ENCODE assay signal across 25 cellular contexts in the genomic region with DNA sequence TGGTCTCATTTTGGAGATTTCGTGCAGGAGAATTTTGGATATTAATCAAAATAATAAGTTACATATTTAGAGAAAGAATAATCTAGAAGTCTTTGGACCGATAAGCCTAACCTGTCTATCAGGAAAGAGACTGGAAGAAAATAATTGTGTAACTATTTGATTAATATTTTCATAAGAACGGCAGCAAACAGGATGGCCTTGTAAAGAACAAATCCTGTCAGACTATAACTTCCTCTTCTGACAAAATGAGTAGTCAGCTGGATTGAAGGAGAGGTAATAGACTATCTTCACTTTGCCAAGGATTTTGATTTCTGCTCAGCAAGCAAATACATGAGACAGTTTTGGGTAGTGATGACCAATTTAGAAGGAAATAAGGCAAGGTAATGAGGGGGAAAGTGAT. TPM values are rescaled to one million over a fixed set of nuclear protein-coding genes. Genes with fewer than 3 reads are reported as not detected.
DNase-seq lines count a peak whose midpoint lies in the region; ATAC-seq and TF ChIP-seq lines count a peak whose summit lies in the region.
"Had no signal": no experiment of that assay in that cellular context is flagged by ENCODE, and none has a peak within 500 bp of the region (broad histone marks: within the 10 kb centered on the region; RNA-seq: fewer than 3 reads in every experiment).

No MANE protein-coding gene starts in this region.

- no peak for TF ChIP-seq CTCF in LNCaP clone FGC (IDR thresholded peaks at IDR 0.05; ENCODE audit: control insufficient read depth, extremely low read depth, insufficient read depth)
- no peak for TF ChIP-seq CTCF in VCaP (conservative IDR thresholded peaks at IDR 0.05)
- no peak for TF ChIP-seq CTCF in tibial artery (IDR thresholded peaks at IDR 0.05)
- TF ChIP-seq CTCF in mammary epithelial cell (conservative IDR thresholded peaks at IDR 0.05 in 1 of 2, IDR thresholded peaks at IDR 0.05 in 1 of 2; ENCODE audit: extremely low read depth in 1 of 2, insufficient read depth in 1 of 2, low read depth in 1 of 2, low read length in 2 of 2): no peak
- TF ChIP-seq CTCF in body of pancreas (IDR thresholded peaks at IDR 0.05): no peak

- H3K36me3 ChIP-seq in tibial artery (no peaks in the 10 kb centered on the region), mammary epithelial cell (ENCODE audit: insufficient read depth, low read length) (no peaks in the 10 kb centered on the region), body of pancreas (replicated peaks in 1 of 2; ENCODE audit: insufficient read depth in 1 of 2, low read depth in 2 of 2) (no peaks in the 10 kb centered on the region)
- H3K36me3 ChIP-seq: BE2C, BLaER1 had no signal

- ATAC-seq in body of pancreas: no peak
- ATAC-seq: CD8-positive, alpha-beta T cell; GM12878 had no signal

- CTCF ChIA-PET in mammary epithelial cell (lab: Charles Lee; ENCODE audit: low non-redundant PET): no interaction called here

- dilution Hi-C loops in mammary epithelial cell (cut with HindIII; ENCODE audit: low sequenced_read_pairs): no loop called here

- no peak overlapping the region for H2AFZ ChIP-seq in mammary epithelial cell (ENCODE audit: low read depth, low read length)

- peaks cover 0 to 78% (median 28%) of the 10 kb centered on the region in 4 donors for H3K4me1 ChIP-seq in tibial artery
- H3K4me1 ChIP-seq in mammary epithelial cell (ENCODE audit: insufficient read depth, low read length): no peaks in the 10 kb centered on the region
- peaks cover 6% of the 10 kb centered on the region for H3K4me1 ChIP-seq in body of pancreas
- H3K4me1 ChIP-seq: BE2C had no signal

- H3K9ac ChIP-seq in mammary epithelial cell (ENCODE audit: insufficient read depth, low read length): no peak overlapping the region
- H3K9ac ChIP-seq: BLaER1 had no signal

- H3K9me3 ChIP-seq in tibial artery (no peaks in the 10 kb centered on the region), mammary epithelial cell (replicated peaks; ENCODE audit: insufficient read depth, low read length) (no peaks in the 10 kb centered on the region), body of pancreas (no peaks in the 10 kb centered on the region)
- H3K9me3 ChIP-seq: BE2C, BLaER1 had no signal

- H3K27me3 ChIP-seq in tibial artery (no peaks in the 10 kb centered on the region), mammary epithelial cell (ENCODE audit: insufficient read depth, low read length) (no peaks in the 10 kb centered on the region), body of pancreas (no peaks in the 10 kb centered on the region)
- H3K27me3 ChIP-seq: BLaER1 had no signal

- 49% methylated on average over 3 of the region's 3 CpGs for WGBS in mammary epithelial cell (ENCODE audit: low coverage, missing lambda C conversion rate)
- WGBS in body of pancreas, 2 donors: 11 to 14% methylated on average over 3 of the region's 3 CpGs

- H3K4me2 ChIP-seq in mammary epithelial cell (ENCODE audit: insufficient read depth, low read depth, low read length): no peak overlapping the region
- H3K4me2 ChIP-seq: BLaER1 had no signal

- H3K27ac ChIP-seq in VCaP (peak overlapping the region; percentile 54; the same call in 1 of the 2 replicates), tibial artery (peak overlapping the region; percentile 83 to 88), mammary epithelial cell (ENCODE audit: insufficient read depth, low read depth, low read length) (no peak overlapping the region), body of pancreas (no peak overlapping the region)
- H3K27ac ChIP-seq: BLaER1 had no signal

- DNase-seq in LNCaP clone FGC (ENCODE audit: low read depth) (peak; percentile 52), tibial artery (no peak), mammary epithelial cell (no peak), body of pancreas (no peak)
- DNase-seq in activated CD4-positive, alpha-beta T cell treated with anti-CD3 and anti-CD28 coated beads for 1 hour: no peak
- DNase-seq: 8988T; ACHN; BE2C; C1 segment of cervical spinal cord; CD4-positive, alpha-beta T cell; CD8-positive, alpha-beta T cell; DMS 273 treated with DMSO at 0.1 percent for 48 hours; DMS153; DMS53; DMS79; DND-41; EL; GDM1 had no signal

- TF ChIP-seq POLR2A in body of pancreas (IDR thresholded peaks at IDR 0.05): no peak

- no peaks in the 10 kb centered on the region for H4K20me1 ChIP-seq in mammary epithelial cell (ENCODE audit: insufficient read depth, low read length)
- H4K20me1 ChIP-seq: BLaER1 had no signal

- BruUV-seq in mammary epithelial cell (replicated peaks; lab: Mats Ljungman, UMichigan): no TSS peak

- intact Hi-C loops in tibial artery (cut with DNase I; ENCODE audit: low total_unique reads) (no loop called here), mammary epithelial cell (cut with micrococcal nuclease) (no loop called here), body of pancreas (cut with DNase I) (no loop called here)

- no peak overlapping the region for H3K4me3 ChIP-seq in LNCaP clone FGC (ENCODE audit: low read depth, low read length)
- no peak overlapping the region for H3K4me3 ChIP-seq in tibial artery
- H3K4me3 ChIP-seq in mammary epithelial cell (replicated peaks in 1 of 3; ENCODE audit: insufficient read depth in 1 of 3, low read depth in 2 of 3, low read length in 3 of 3): no peak overlapping the region
- H3K4me3 ChIP-seq in body of pancreas: no peak overlapping the region
- H3K4me3 ChIP-seq: BLaER1, GM12878 had no signal

- H3K79me2 ChIP-seq in mammary epithelial cell (ENCODE audit: insufficient read depth, low read length): no peaks in the 10 kb centered on the region

- in situ Hi-C loops in mammary epithelial cell (cut with MboI; ENCODE audit: low sequenced_read_pairs in 2 of 2): no loop called here

RNA-seq across cellular contexts. Expression of gene RYR2, which starts 12.7 kb away (rescaled TPM):
- total RNA-seq in mammary epithelial cell (not detected), body of pancreas (10 to 100 TPM; 14.2 to 17.1 TPM)
- polyA plus RNA-seq in mammary epithelial cell: 0.23 TPM
- 0.10 TPM for polyA minus RNA-seq in mammary epithelial cell
- total RNA-seq: CD4-positive, alpha-beta T cell; CD8-positive, alpha-beta T cell; G401; GM12878 had no signal
- polyA plus RNA-seq: AG04450 had no signal

RNA-seq across cellular contexts. Expression of gene MT1HL1, which starts 25.0 kb away (rescaled TPM):
- total RNA-seq in mammary epithelial cell: not detected
- not detected for polyA plus RNA-seq in mammary epithelial cell
- polyA minus RNA-seq in mammary epithelial cell: not detected
- not detected for total RNA-seq in body of pancreas
- total RNA-seq: A673; CD4-positive, alpha-beta T cell; CD8-positive, alpha-beta T cell; Daoy; G401; GM12878 had no signal
- polyA plus RNA-seq: AG04450, GM12878 had no signal

Comparison
In these comparisons a context has a peak if more than half of its experiments do, and no peak if none do; other contexts are left out.
1. H3K27ac ChIP-seq: peak in VCaP (single experiment) and tibial artery (2 of 2); none in mammary epithelial cell (single experiment) and body of pancreas (0 of 4).
2. RNA of gene RYR2, which starts 12.7 kb away (total RNA-seq): 14.2 to 17.1 TPM in body of pancreas; not detected in mammary epithelial cell; every median in the first group is over 10 times any median in the second.